ENCODE assay signal across 32 cellular contexts in genomic region chrX:18992829-18993228, GRCh38.
"Had no signal": no experiment of that assay in that cellular context is flagged by ENCODE, and none has a peak within 500 bp of the region (broad histone marks: within the 10 kb centered on the region; RNA-seq: fewer than 3 reads in every experiment).

No MANE protein-coding gene starts in this region.

- H3K27me3 ChIP-seq: gastrocnemius medialis, neural progenitor cell, testis, upper lobe of left lung, vagina had no signal

- H2AFZ ChIP-seq: neural progenitor cell had no signal

- H3K36me3 ChIP-seq: gastrocnemius medialis, neural progenitor cell, upper lobe of left lung, vagina, WERI-Rb-1 had no signal

- FAIRE-seq: colon, endometrium, TTC549 had no signal

- H3K4me3 ChIP-seq: gastrocnemius medialis, lower lobe of right lung, neural progenitor cell, testis, upper lobe of left lung, vagina had no signal

- H3K27ac ChIP-seq: gastrocnemius medialis, lower lobe of right lung, neural progenitor cell, testis, upper lobe of left lung, vagina, WERI-Rb-1 had no signal

- DNase-seq: activated CD4-positive, alpha-beta memory T cell treated with anti-CD3 and anti-CD28 coated beads, Interleukin-2, amount 10 ng/mL, durations not matched to agents 7 days and 5 days; activated CD4-positive, alpha-beta T cell treated with anti-CD3 and anti-CD28 coated beads for 48 hours; activated CD8-positive, alpha-beta memory T cell treated with anti-CD3 and anti-CD28 coated beads, Interleukin-2, amount 50 U/mL, for 48 hours; activated gamma-delta T cell treated with Interleukin-2 at 50 U/mL for 16 hours; activated naive CD8-positive, alpha-beta T cell treated with anti-CD3 and anti-CD28 coated beads, Interleukin-2, amount 50 U/mL, for 24 hours; activated T-cell treated with anti-CD3 and anti-CD28 coated beads, Interleukin-2, amount 50 U/mL, for 24 hours; amygdala; effector CD8-positive, alpha-beta T cell; erythroblast; gastrocnemius medialis; glutamatergic neuron; lower lobe of right lung; mesenchymal stem cell; natural killer cell; occipital lobe; posterior cingulate gyrus; right cardiac atrium; stimulated activated CD4-positive, alpha-beta T cell treated with anti-CD3 and anti-CD28 coated beads, Interleukin-2, amount 100 ng/mL, for 48 hours; stimulated activated naive CD4-positive, alpha-beta T cell treated with Interleukin-2 at 50 U/mL for 16 hours; SW 1271; T-helper 9 cell; testis; upper lobe of left lung; WERI-Rb-1 had no signal

- H3K4me1 ChIP-seq: gastrocnemius medialis, lower lobe of right lung, testis, upper lobe of left lung, vagina had no signal

- H3K9me3 ChIP-seq: gastrocnemius medialis, lower lobe of right lung, testis, upper lobe of left lung, vagina had no signal

- H3K4me2 ChIP-seq: neural progenitor cell had no signal

- H3K9ac ChIP-seq: neural progenitor cell had no signal

- ATAC-seq: activated CD4-positive, CD25-positive, alpha-beta regulatory T cell treated with anti-CD3 and anti-CD28 coated beads, Interleukin-2, amount 50 U/mL, for 24 hours; activated naive CD8-positive, alpha-beta T cell treated with anti-CD3 and anti-CD28 coated beads, Interleukin-2, amount 50 U/mL, for 24 hours; activated T-helper 17 cell treated with anti-CD3 and anti-CD28 coated beads, Interleukin-2, amount 50 U/mL, for 72 hours; gastrocnemius medialis; left lobe of liver; natural killer cell; right cardiac atrium had no signal
